Comparison of ENCODE assay signal across 8 cellular contexts in the genomic region with DNA sequence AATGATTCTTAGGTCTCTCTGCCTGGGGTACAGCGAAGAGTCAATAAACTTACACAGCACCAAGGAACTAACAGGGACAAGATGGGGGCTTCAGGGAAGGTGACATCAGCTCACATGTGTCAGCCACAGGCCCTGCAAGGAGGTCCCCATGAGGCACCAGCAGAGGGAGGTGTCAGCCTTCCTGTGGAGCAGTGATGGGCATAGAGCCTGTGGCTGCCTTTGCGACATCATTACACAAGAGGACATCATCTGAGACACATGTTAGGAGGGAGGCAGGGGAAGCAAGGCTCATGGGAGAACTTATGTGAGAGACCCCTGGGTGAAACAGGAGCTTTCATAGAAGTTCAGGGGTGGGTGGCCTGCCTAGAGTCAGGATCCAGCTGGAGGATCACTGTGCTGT.
A peak's percentile ranks its signal among the peaks of the same experiment; 100 is the strongest.
DNase-seq lines count a peak whose midpoint lies in the region; ATAC-seq lines count a peak whose summit lies in the region.

No MANE protein-coding gene starts in this region.

- peak; percentile 49 for DNase-seq in SIG-M5 treated with dmso at 0.1 percent for 504 hours (lab: John Stamatoyannopoulos, UW; ENCODE audit: unreplicated experiment)
- DNase-seq in SIG-M5 (lab: John Stamatoyannopoulos, UW), result no peak
- DNase-seq in M059J (ENCODE audit: low read depth), result peak; percentile 68
- peak; percentile 4 for DNase-seq in cerebellar cortex (ENCODE audit: low spot score)
- DNase-seq in midbrain (lab: John Stamatoyannopoulos, UW), result peak; percentile 69
- DNase-seq in NCI-H2196 treated with DMSO at 0.1 percent for 48 hours (lab: John Stamatoyannopoulos, UW; ENCODE audit: unreplicated experiment), result no peak

- ATAC-seq in GM19351 (IDR thresholded peaks at IDR 0.05; ENCODE audit: unreplicated experiment) (no peak), HG02840 (IDR thresholded peaks at IDR 0.05; ENCODE audit: low FRiP score, unreplicated experiment) (no peak)

Comparison
In these comparisons a context has a peak if more than half of its experiments do, and no peak if none do; other contexts are left out.
1. DNase-seq: peak in SIG-M5 treated with dmso at 0.1 percent for 504 hours (single experiment), M059J (single experiment), cerebellar cortex (single experiment) and midbrain (single experiment); none in SIG-M5 (single experiment) and NCI-H2196 treated with DMSO at 0.1 percent for 48 hours (single experiment).